In the genomic region with DNA sequence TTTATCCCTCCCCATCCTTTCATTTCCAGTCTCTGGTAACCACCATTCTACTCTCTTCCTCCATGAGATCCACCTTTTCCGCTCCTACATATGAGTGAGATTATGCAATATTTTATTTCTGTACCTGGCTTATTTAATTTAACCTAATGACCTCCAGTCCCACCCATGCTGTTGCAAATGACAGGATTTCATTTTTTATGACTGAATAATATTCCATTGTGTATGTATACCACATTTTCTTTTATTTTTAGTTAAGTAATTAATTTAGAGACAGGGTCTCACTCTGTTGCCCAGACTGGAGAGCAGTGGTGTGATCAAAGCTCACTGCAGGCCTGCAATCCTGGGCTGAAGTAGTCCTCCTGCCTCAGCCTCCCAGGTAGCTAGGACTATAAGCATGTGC, we compare ENCODE assay signal across 25 cellular contexts. TPM values are rescaled to one million over a fixed set of nuclear protein-coding genes. Genes with fewer than 3 reads are reported as not detected.
A peak's percentile ranks its signal among the peaks of the same experiment; 100 is the strongest.
DNase-seq lines count a peak whose midpoint lies in the region; ATAC-seq and TF ChIP-seq lines count a peak whose summit lies in the region.
"Had no signal": no experiment of that assay in that cellular context is flagged by ENCODE, and none has a peak within 500 bp of the region (broad histone marks: within the 10 kb centered on the region; RNA-seq: fewer than 3 reads in every experiment).

No MANE protein-coding gene starts in this region.

- H3K4me1 Mint-ChIP-seq in MCF 10A (ENCODE audit: insufficient read depth, unreplicated experiment) (peaks cover 48% of the 10 kb centered on the region), endothelial cell (ENCODE audit: unreplicated experiment) (peaks cover 12% of the 10 kb centered on the region)

- intact Hi-C loops in MCF 10A (cut with micrococcal nuclease): no loop called here
- intact Hi-C loops in mammary epithelial cell (cut with micrococcal nuclease): no loop called here
- intact Hi-C loops in esophagus muscularis mucosa (cut with DNase I): no loop called here

- POLR2A ChIA-PET in MCF 10A (lab: Yijun Ruan, JAX): interaction anchor here (0.8 to 4.6 kb wide), 2 partner anchors 11 to 69 kb away, joined by 3 to 21 read pairs; no protein-coding TSS in a partner anchor

- no TSS peak for BruUV-seq in MCF 10A (replicated peaks; lab: Mats Ljungman, UMichigan)
- BruUV-seq in mammary epithelial cell (replicated peaks; lab: Mats Ljungman, UMichigan): no TSS peak

- H3K79me2 ChIP-seq in mammary epithelial cell (ENCODE audit: insufficient read depth, low read length): no peaks in the 10 kb centered on the region

- H3K4me1 ChIP-seq in mammary epithelial cell (ENCODE audit: insufficient read depth, low read length) (peaks cover 22% of the 10 kb centered on the region), esophagus muscularis mucosa (peaks cover 11 to 55% (median 52%) of the 10 kb centered on the region in 4 donors), neutrophil (ENCODE audit: control insufficient read depth in 1 of 2, insufficient read depth in 1 of 2, low read depth in 1 of 2, low read length in 1 of 2) (peaks cover 47 to 62% of the 10 kb centered on the region in 2 experiments)
- H3K4me1 ChIP-seq: breast epithelium had no signal

- peak overlapping the region; percentile 36 for H3K27ac Mint-ChIP-seq in MCF 10A (ENCODE audit: low read depth, unreplicated experiment)
- H3K27ac Mint-ChIP-seq in endothelial cell (ENCODE audit: unreplicated experiment): no peak overlapping the region
- H3K27ac Mint-ChIP-seq: activated CD4-positive, alpha-beta memory T cell treated with anti-CD3 and anti-CD28 coated beads, Interleukin-2, amount 10 ng/mL, durations not matched to agents 7 days and 5 days; activated T-helper 17 cell treated with anti-CD3 and anti-CD28 coated beads, Interleukin-2, amount 50 U/mL, for 72 hours; H9; natural killer cell treated with Interleukin-12 subunit alpha and Interleukin-12 subunit beta and Interleukin-15 and Interleukin-18, amount 100 ng/mL, for 72 hours had no signal

- in situ Hi-C loops in mammary epithelial cell (cut with MboI; ENCODE audit: low sequenced_read_pairs in 2 of 2): no loop called here

- H3K36me3 Mint-ChIP-seq in MCF 10A (ENCODE audit: insufficient read depth, unreplicated experiment) (no peaks in the 10 kb centered on the region), endothelial cell (ENCODE audit: low read depth, unreplicated experiment) (no peaks in the 10 kb centered on the region)
- H3K36me3 Mint-ChIP-seq: natural killer cell treated with Interleukin-12 subunit alpha and Interleukin-12 subunit beta and Interleukin-15 and Interleukin-18, amount 100 ng/mL, for 72 hours had no signal

- ATAC-seq in HG02678 (IDR thresholded peaks at IDR 0.05; ENCODE audit: unreplicated experiment) (no peak), GM18858 (IDR thresholded peaks at IDR 0.05; ENCODE audit: unreplicated experiment) (no peak), HG02885 (IDR thresholded peaks at IDR 0.05; ENCODE audit: poor library complexity, unreplicated experiment) (no peak)
- ATAC-seq: activated T-helper 17 cell treated with anti-CD3 and anti-CD28 coated beads, Interleukin-2, amount 50 U/mL, for 72 hours; natural killer cell treated with Interleukin-12 subunit alpha and Interleukin-12 subunit beta and Interleukin-15 and Interleukin-18, amount 100 ng/mL, for 72 hours had no signal

- H3K36me3 ChIP-seq in mammary epithelial cell (ENCODE audit: insufficient read depth, low read length) (no peaks in the 10 kb centered on the region), esophagus muscularis mucosa (peaks cover 0 to 6% (median 0%) of the 10 kb centered on the region in 4 donors), neutrophil (peaks cover 50% of the 10 kb centered on the region)
- H3K36me3 ChIP-seq: breast epithelium, SJSA1 had no signal

- no peaks in the 10 kb centered on the region for H3K27me3 Mint-ChIP-seq in MCF 10A (ENCODE audit: insufficient read depth, unreplicated experiment)
- peaks cover 5% of the 10 kb centered on the region for H3K27me3 Mint-ChIP-seq in endothelial cell (ENCODE audit: unreplicated experiment)

- H4K20me1 ChIP-seq in mammary epithelial cell (ENCODE audit: insufficient read depth, low read length): no peaks in the 10 kb centered on the region

- H3K4me3 Mint-ChIP-seq in MCF 10A (ENCODE audit: unreplicated experiment): peak overlapping the region; percentile 31
- H3K4me3 Mint-ChIP-seq in endothelial cell (ENCODE audit: unreplicated experiment): no peak overlapping the region
- H3K4me3 Mint-ChIP-seq: activated CD4-positive, alpha-beta memory T cell treated with anti-CD3 and anti-CD28 coated beads, Interleukin-2, amount 10 ng/mL, durations not matched to agents 7 days and 5 days; activated T-helper 17 cell treated with anti-CD3 and anti-CD28 coated beads, Interleukin-2, amount 50 U/mL, for 72 hours; H9; natural killer cell treated with Interleukin-12 subunit alpha and Interleukin-12 subunit beta and Interleukin-15 and Interleukin-18, amount 100 ng/mL, for 72 hours had no signal

- H3K4me3 ChIP-seq in mammary epithelial cell (replicated peaks in 1 of 3; ENCODE audit: insufficient read depth in 1 of 3, low read depth in 2 of 3, low read length in 3 of 3): no peak overlapping the region
- peak overlapping the region in 1 of 4 donors; percentile 70 for H3K4me3 ChIP-seq in esophagus muscularis mucosa
- H3K4me3 ChIP-seq in neutrophil (ENCODE audit: low read depth in 1 of 2, low read length in 1 of 2): peak overlapping the region; percentile 81 to 89
- H3K4me3 ChIP-seq: SJSA1 had no signal

- no peak for TF ChIP-seq POLR2A in esophagus muscularis mucosa (IDR thresholded peaks at IDR 0.05; ENCODE audit: low read depth)

- CTCF ChIA-PET in MCF 10A (lab: Yijun Ruan, JAX) (interaction anchor here (0.6 to 0.7 kb wide), 2 partner anchors 18 to 47 kb away, joined by 3 read pairs; no protein-coding TSS in a partner anchor), mammary epithelial cell (lab: Charles Lee; ENCODE audit: low non-redundant PET) (no interaction called here)

- H3K4me2 ChIP-seq in mammary epithelial cell (ENCODE audit: insufficient read depth, low read depth, low read length): no peak overlapping the region

- H2AFZ ChIP-seq in mammary epithelial cell (ENCODE audit: low read depth, low read length): no peak overlapping the region

- H3K27me3 ChIP-seq in mammary epithelial cell (ENCODE audit: insufficient read depth, low read length): no peaks in the 10 kb centered on the region
- H3K27me3 ChIP-seq in esophagus muscularis mucosa: no peaks in the 10 kb centered on the region
- no peaks in the 10 kb centered on the region for H3K27me3 ChIP-seq in neutrophil
- H3K27me3 ChIP-seq: breast epithelium had no signal

- no peak for TF ChIP-seq EP300 in esophagus muscularis mucosa (IDR thresholded peaks at IDR 0.05)

- no peak overlapping the region for H3K9ac ChIP-seq in mammary epithelial cell (ENCODE audit: insufficient read depth, low read length)

- TF ChIP-seq CTCF in MCF 10A (IDR thresholded peaks at IDR 0.05; ENCODE audit: unreplicated experiment) (no peak), mammary epithelial cell (conservative IDR thresholded peaks at IDR 0.05 in 1 of 2, IDR thresholded peaks at IDR 0.05 in 1 of 2; ENCODE audit: extremely low read depth in 1 of 2, insufficient read depth in 1 of 2, low read depth in 1 of 2, low read length in 2 of 2) (no peak), esophagus muscularis mucosa (IDR thresholded peaks at IDR 0.05) (no peak), neutrophil (IDR thresholded peaks at IDR 0.05) (no peak), endothelial cell (IDR thresholded peaks at IDR 0.05; ENCODE audit: unreplicated experiment) (no peak)

- H3K9me3 Mint-ChIP-seq in MCF 10A (ENCODE audit: unreplicated experiment) (no peaks in the 10 kb centered on the region), endothelial cell (ENCODE audit: unreplicated experiment) (no peaks in the 10 kb centered on the region)
- H3K9me3 Mint-ChIP-seq: activated CD4-positive, alpha-beta memory T cell treated with anti-CD3 and anti-CD28 coated beads, Interleukin-2, amount 10 ng/mL, durations not matched to agents 7 days and 5 days; activated T-helper 17 cell treated with anti-CD3 and anti-CD28 coated beads, Interleukin-2, amount 50 U/mL, for 72 hours; H9; natural killer cell treated with Interleukin-12 subunit alpha and Interleukin-12 subunit beta and Interleukin-15 and Interleukin-18, amount 100 ng/mL, for 72 hours had no signal

- 100% methylated on average over 1 of the region's 1 CpG for WGBS in mammary epithelial cell (ENCODE audit: low coverage, missing lambda C conversion rate)
- 93% methylated on average over 1 of the region's 1 CpG for WGBS in esophagus muscularis mucosa

- dilution Hi-C loops in mammary epithelial cell (cut with HindIII; ENCODE audit: low sequenced_read_pairs): no loop called here

- no peak overlapping the region for H3K27ac ChIP-seq in mammary epithelial cell (ENCODE audit: insufficient read depth, low read depth, low read length)
- H3K27ac ChIP-seq in esophagus muscularis mucosa (replicated peaks in 1 of 4): peak overlapping the region in 3 of 4 donors; percentile 93 to 97 (median 97)
- H3K27ac ChIP-seq in neutrophil: peak overlapping the region; percentile 97
- H3K27ac ChIP-seq: SJSA1 had no signal

- DNase-seq in MCF 10A (ENCODE audit: unreplicated experiment) (no peak), mammary epithelial cell (no peak), esophagus muscularis mucosa (ENCODE audit: extremely low spot score) (no peak), endothelial cell (ENCODE audit: low spot score) (no peak)
- DNase-seq: activated CD4-positive, alpha-beta memory T cell treated with anti-CD3 and anti-CD28 coated beads, Interleukin-2, amount 10 ng/mL, durations not matched to agents 7 days and 5 days; activated CD4-positive, CD25-positive, alpha-beta regulatory T cell; activated naive CD4-positive, alpha-beta T cell treated with anti-CD3 and anti-CD28 coated beads, Interleukin-2, amount 50 U/mL, for 16 hours; amniotic stem cell; effector memory CD4-positive, alpha-beta T cell; foreskin fibroblast; H9; NCI-H1092 treated with DMSO at 0.1 percent for 48 hours; NCI-H2029 treated with DMSO at 0.1 percent for 48 hours; NCI-H2227 treated with DMSO at 0.1 percent for 48 hours; RPMI8226; T-helper 1 cell had no signal

- H3K9me3 ChIP-seq in mammary epithelial cell (replicated peaks; ENCODE audit: insufficient read depth, low read length): no peaks in the 10 kb centered on the region
- H3K9me3 ChIP-seq in esophagus muscularis mucosa: no peaks in the 10 kb centered on the region
- no peaks in the 10 kb centered on the region for H3K9me3 ChIP-seq in neutrophil
- H3K9me3 ChIP-seq: breast epithelium, SJSA1 had no signal

RNA-seq across cellular contexts. Expression of a gene that starts 2.6 kb away (rescaled TPM):
- total RNA-seq in MCF 10A (2022) (4.2 and 4.5 TPM in 2 replicates), mammary epithelial cell (1 to 10 TPM in 1 of 2 donors, under 1 TPM in 1; 0.28 to 2.7 TPM), esophagus muscularis mucosa (10 to 100 TPM; 24.0 to 32.8 (median 29.2) TPM), endothelial cell (ENCODE audit: unreplicated experiment) (0.26 TPM)
- 0.42 TPM for polyA plus RNA-seq in mammary epithelial cell
- 2.4 TPM for polyA minus RNA-seq in mammary epithelial cell
- total RNA-seq: osteocyte had no signal

Comparison
In these comparisons a context has a peak if more than half of its experiments do, and no peak if none do; other contexts are left out.
1. H3K4me3 ChIP-seq: peak in neutrophil (2 of 2); none in mammary epithelial cell (0 of 3).